Comparison of ENCODE assay signal across 19 cellular contexts in genomic region chr7:28678421-28678965, GRCh38.
"Had no signal": no experiment of that assay in that cellular context is flagged by ENCODE, and none has a peak within 500 bp of the region (broad histone marks: within the 10 kb centered on the region; RNA-seq: fewer than 3 reads in every experiment).

No MANE protein-coding gene starts in this region.

- H3K27ac ChIP-seq: adrenal gland, brain microvascular endothelial cell, lower lobe of right lung, neural progenitor cell, pancreas, tibial artery, uterus had no signal

- ATAC-seq: activated CD4-positive, CD25-positive, alpha-beta regulatory T cell treated with anti-CD3 and anti-CD28 coated beads, Interleukin-2, amount 50 U/mL, for 24 hours; left cardiac atrium; lower lobe of right lung; stimulated activated naive B cell treated with anti-CD40 and anti-IgM and Interleukin-4, amounts not matched to agents 10 μg/mL and 1 μg/mL and 100 μg/mL, for 72 hours; T-cell had no signal

- H3K4me3 Mint-ChIP-seq: activated naive CD4-positive, alpha-beta T cell treated with anti-CD3 and anti-CD28 coated beads for 36 hours; neural progenitor cell; stimulated activated naive B cell treated with anti-CD40 and anti-IgM and Interleukin-4, amounts not matched to agents 10 μg/mL and 1 μg/mL and 100 μg/mL, for 72 hours; T-cell had no signal

- H3K9me3 ChIP-seq: adrenal gland, lower lobe of right lung, pancreas, tibial artery, uterus had no signal

- H3K27me3 ChIP-seq: adrenal gland, brain microvascular endothelial cell, neural progenitor cell, pancreas, tibial artery, uterus had no signal

- H3K36me3 ChIP-seq: adrenal gland, brain microvascular endothelial cell, lower lobe of right lung, neural progenitor cell, pancreas, tibial artery, uterus had no signal

- H3K4me3 ChIP-seq: adrenal gland, lower lobe of right lung, neural progenitor cell, pancreas, tibial artery, uterus had no signal

- H3K4me1 ChIP-seq: adrenal gland, lower lobe of right lung, pancreas, tibial artery, uterus had no signal

- H3K4me1 Mint-ChIP-seq: stimulated activated naive B cell treated with anti-CD40 and anti-IgM and Interleukin-4, amounts not matched to agents 10 μg/mL and 1 μg/mL and 100 μg/mL, for 72 hours; T-cell had no signal

- H3K36me3 Mint-ChIP-seq: neural progenitor cell; stimulated activated naive B cell treated with anti-CD40 and anti-IgM and Interleukin-4, amounts not matched to agents 10 μg/mL and 1 μg/mL and 100 μg/mL, for 72 hours; T-cell had no signal

- H3K9me3 Mint-ChIP-seq: activated naive CD4-positive, alpha-beta T cell treated with anti-CD3 and anti-CD28 coated beads for 36 hours; activated T-helper 2 cell treated with anti-CD3 and anti-CD28 coated beads, Interferon-gamma antibody, Interleukin-2, Interleukin-4, amounts not matched to agents 10 μg/mL and 5 μg/mL and 100 μg/mL, durations not matched to agents 14 hours and 24 hours and 36 hours; neural progenitor cell; stimulated activated naive B cell treated with anti-CD40 and anti-IgM and Interleukin-4, amounts not matched to agents 10 μg/mL and 1 μg/mL and 100 μg/mL, for 72 hours; T-cell had no signal

- H3K27ac Mint-ChIP-seq: activated naive CD4-positive, alpha-beta T cell treated with anti-CD3 and anti-CD28 coated beads for 36 hours; activated T-helper 2 cell treated with anti-CD3 and anti-CD28 coated beads, Interferon-gamma antibody, Interleukin-2, Interleukin-4, amounts not matched to agents 10 μg/mL and 5 μg/mL and 100 μg/mL, durations not matched to agents 14 hours and 24 hours and 36 hours; neural progenitor cell; stimulated activated naive B cell treated with anti-CD40 and anti-IgM and Interleukin-4, amounts not matched to agents 10 μg/mL and 1 μg/mL and 100 μg/mL, for 72 hours; T-cell had no signal

- DNase-seq: activated CD4-positive, alpha-beta T cell treated with anti-CD3 and anti-CD28 coated beads, Interleukin-2, amount 50 U/mL, for 1 hour; activated naive CD4-positive, alpha-beta T cell treated with anti-CD3 and anti-CD28 coated beads for 36 hours; activated T-cell treated with anti-CD3 and anti-CD28 coated beads, Interleukin-2, amount 50 U/mL, for 1 hour; adrenal gland; brain microvascular endothelial cell; effector CD8-positive, alpha-beta T cell; head of caudate nucleus; left cardiac atrium; lower lobe of right lung; pancreas; stimulated activated CD4-positive, alpha-beta T cell treated with anti-CD3 and anti-CD28 coated beads, Interleukin-2, amount 100 ng/mL, for 48 hours; stimulated activated naive B cell treated with anti-CD40 and anti-IgM and Interleukin-4, amounts not matched to agents 10 μg/mL and 1 μg/mL and 100 μg/mL, for 72 hours; T-cell; T-helper 9 cell; tibial artery; uterus had no signal
